Comparison of ENCODE assay signal across 26 cellular contexts in the genomic region with DNA sequence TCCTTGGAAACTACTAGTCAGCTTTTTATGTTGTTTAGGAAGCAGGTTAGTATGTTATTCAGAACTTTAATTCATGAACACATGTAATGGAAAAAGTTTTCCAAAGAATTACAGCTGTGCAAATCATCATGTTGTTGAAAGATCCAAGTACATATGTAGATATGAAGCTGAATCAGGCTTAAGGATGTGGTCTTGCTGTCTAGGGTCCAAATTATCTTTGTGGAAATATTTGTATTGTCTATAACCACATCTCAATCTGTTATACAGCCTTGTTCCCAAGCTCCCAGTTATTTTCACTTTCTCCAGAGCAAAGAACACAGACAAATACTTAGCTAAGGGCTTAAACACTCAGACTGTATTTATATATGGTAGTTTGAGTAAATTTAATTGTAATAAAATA.
"Had no signal": no experiment of that assay in that cellular context is flagged by ENCODE, and none has a peak within 500 bp of the region (broad histone marks: within the 10 kb centered on the region; RNA-seq: fewer than 3 reads in every experiment).

No MANE protein-coding gene starts in this region.

- H3K4me2 ChIP-seq: PC-9 had no signal

- H3K36me3 Mint-ChIP-seq: activated naive CD4-positive, alpha-beta T cell treated with anti-CD3 and anti-CD28 coated beads, Interleukin-2, amount 10 ng/mL, durations not matched to agents 7 days and 5 days; activated naive CD8-positive, alpha-beta T cell treated with anti-CD3 and anti-CD28 coated beads for 36 hours; T-cell had no signal

- H3K27ac ChIP-seq: body of pancreas, PC-9, VCaP had no signal

- H3K4me1 Mint-ChIP-seq: activated CD4-positive, alpha-beta memory T cell treated with anti-CD3 and anti-CD28 coated beads, Interleukin-2, amount 10 ng/mL, durations not matched to agents 7 days and 5 days; activated naive CD4-positive, alpha-beta T cell treated with anti-CD3 and anti-CD28 coated beads, Interleukin-2, amount 10 ng/mL, durations not matched to agents 7 days and 5 days; activated naive CD8-positive, alpha-beta T cell treated with anti-CD3 and anti-CD28 coated beads for 36 hours; activated T-helper 17 cell treated with anti-CD3 and anti-CD28 coated beads, Interleukin-2, amount 50 U/mL, for 72 hours; central memory CD8-positive, alpha-beta T cell; T-cell had no signal

- H3K27me3 Mint-ChIP-seq: activated CD4-positive, alpha-beta memory T cell treated with anti-CD3 and anti-CD28 coated beads, Interleukin-2, amount 10 ng/mL, durations not matched to agents 7 days and 5 days; activated naive CD4-positive, alpha-beta T cell treated with anti-CD3 and anti-CD28 coated beads, Interleukin-2, amount 10 ng/mL, durations not matched to agents 7 days and 5 days; activated T-helper 17 cell treated with anti-CD3 and anti-CD28 coated beads, Interleukin-2, amount 50 U/mL, for 72 hours had no signal

- H3K9me3 Mint-ChIP-seq: activated CD4-positive, alpha-beta memory T cell treated with anti-CD3 and anti-CD28 coated beads, Interleukin-2, amount 10 ng/mL, durations not matched to agents 7 days and 5 days; activated naive CD4-positive, alpha-beta T cell treated with anti-CD3 and anti-CD28 coated beads, Interleukin-2, amount 10 ng/mL, durations not matched to agents 7 days and 5 days; activated naive CD8-positive, alpha-beta T cell treated with anti-CD3 and anti-CD28 coated beads for 36 hours; activated T-helper 17 cell treated with anti-CD3 and anti-CD28 coated beads, Interleukin-2, amount 50 U/mL, for 72 hours had no signal

- H3K9me3 ChIP-seq: body of pancreas had no signal

- H3K4me3 ChIP-seq: body of pancreas, PC-9 had no signal

- H3K27me3 ChIP-seq: body of pancreas had no signal

- H3K27ac Mint-ChIP-seq: activated CD4-positive, alpha-beta memory T cell treated with anti-CD3 and anti-CD28 coated beads, Interleukin-2, amount 10 ng/mL, durations not matched to agents 7 days and 5 days; activated naive CD4-positive, alpha-beta T cell treated with anti-CD3 and anti-CD28 coated beads, Interleukin-2, amount 10 ng/mL, durations not matched to agents 7 days and 5 days; activated naive CD8-positive, alpha-beta T cell treated with anti-CD3 and anti-CD28 coated beads for 36 hours; activated T-helper 17 cell treated with anti-CD3 and anti-CD28 coated beads, Interleukin-2, amount 50 U/mL, for 72 hours; T-cell had no signal

- FAIRE-seq: bronchial epithelial cell had no signal

- H2AFZ ChIP-seq: PC-9 had no signal

- H3K4me1 ChIP-seq: body of pancreas had no signal

- DNase-seq: activated CD4-positive, alpha-beta memory T cell treated with anti-CD3 and anti-CD28 coated beads, Interleukin-2, amount 10 ng/mL, durations not matched to agents 7 days and 5 days; activated CD4-positive, alpha-beta T cell treated with anti-CD3 and anti-CD28 coated beads, Interleukin-2, amount 50 U/mL, for 1 hour; activated CD4-positive, CD25-positive, alpha-beta regulatory T cell; activated gamma-delta T cell; activated naive CD4-positive, alpha-beta T cell treated with anti-CD3 and anti-CD28 coated beads, Interleukin-2, amount 10 ng/mL, durations not matched to agents 7 days and 5 days; activated naive CD8-positive, alpha-beta T cell treated with anti-CD3 and anti-CD28 coated beads for 36 hours; activated T-cell treated with anti-CD3 and anti-CD28 coated beads for 4 hours; activated T-cell treated with anti-CD3 and anti-CD28 coated beads, Interleukin-2, amount 50 U/mL, for 48 hours; anterior cingulate cortex; body of pancreas; KG1; NCI-H1048; NCI-H1417; NCI-H1694; NCI-H2029; NCI-H345; NCI-H510A treated with DMSO at 0.1 percent for 48 hours; PC-9; SIG-M5; T-cell; T-helper 2 cell; T1000 had no signal

- H3K4me3 Mint-ChIP-seq: activated CD4-positive, alpha-beta memory T cell treated with anti-CD3 and anti-CD28 coated beads, Interleukin-2, amount 10 ng/mL, durations not matched to agents 7 days and 5 days; activated naive CD4-positive, alpha-beta T cell treated with anti-CD3 and anti-CD28 coated beads, Interleukin-2, amount 10 ng/mL, durations not matched to agents 7 days and 5 days; activated naive CD8-positive, alpha-beta T cell treated with anti-CD3 and anti-CD28 coated beads for 36 hours; activated T-helper 17 cell treated with anti-CD3 and anti-CD28 coated beads, Interleukin-2, amount 50 U/mL, for 72 hours; central memory CD8-positive, alpha-beta T cell; T-cell had no signal
